Comparison of ENCODE assay signal across 18 cellular contexts in genomic region chr16:73063284-73063733, GRCh38. TPM values are rescaled to one million over a fixed set of nuclear protein-coding genes. Genes with fewer than 3 reads are reported as not detected.
DNase-seq lines count a peak whose midpoint lies in the region; ATAC-seq and TF ChIP-seq lines count a peak whose summit lies in the region.
"Had no signal": no experiment of that assay in that cellular context is flagged by ENCODE, and none has a peak within 500 bp of the region (broad histone marks: within the 10 kb centered on the region; RNA-seq: fewer than 3 reads in every experiment).

No MANE protein-coding gene starts in this region.

- DNase-seq in chondrocyte (ENCODE audit: low spot score) (no peak), lower lobe of right lung (no peak), foreskin melanocyte (no peak), hippocampal formation (lab: John Stamatoyannopoulos, UW) (no peak), T-helper 1 cell (no peak)
- DNase-seq: activated CD8-positive, alpha-beta T cell treated with anti-CD3 and anti-CD28 coated beads, Interleukin-2, amount 10 ng/mL, durations not matched to agents 7 days and 5 days; activated effector memory CD4-positive, alpha-beta T cell treated with anti-CD3 and anti-CD28 coated beads, Interleukin-2, amount 50 U/mL, for 16 hours; CD4-positive, alpha-beta T cell; NCI-H1048; NCI-H526 treated with DMSO at 0.1 percent for 48 hours; nucleus accumbens; RPMI8226 had no signal

- H3K27me3 ChIP-seq in lower lobe of right lung (ENCODE audit: low read depth) (peaks cover 64% of the 10 kb centered on the region), skeletal muscle satellite cell (ENCODE audit: control insufficient read depth, insufficient read depth, low read length) (no peaks in the 10 kb centered on the region)

- H3K4me1 ChIP-seq in ES-I3 (ENCODE audit: insufficient read depth, low read length) (peaks cover 46% of the 10 kb centered on the region), lower lobe of right lung (peaks cover 42% of the 10 kb centered on the region), skeletal muscle satellite cell (ENCODE audit: control insufficient read depth, insufficient read depth, low read length) (peaks cover 70% of the 10 kb centered on the region)

- H3K27me3 Mint-ChIP-seq in chondrocyte (ENCODE audit: low read depth), result no peaks in the 10 kb centered on the region

- H3K4me3 ChIP-seq in lower lobe of right lung (peak overlapping the region; percentile 42), skeletal muscle satellite cell (ENCODE audit: low read length) (no peak overlapping the region)

- H3K36me3 ChIP-seq in ES-I3 (ENCODE audit: insufficient read depth, low read length) (no peaks in the 10 kb centered on the region), lower lobe of right lung (no peaks in the 10 kb centered on the region), skeletal muscle satellite cell (ENCODE audit: insufficient read depth, low read length) (no peaks in the 10 kb centered on the region)

- ATAC-seq in lower lobe of right lung (no peak), esophagus mucosa (no peak)
- ATAC-seq: HCT116, left colon had no signal

- peak overlapping the region; percentile 100 for H3K27ac Mint-ChIP-seq in chondrocyte (ENCODE audit: unreplicated experiment)
- H3K27ac Mint-ChIP-seq: activated CD8-positive, alpha-beta T cell treated with anti-CD3 and anti-CD28 coated beads, Interleukin-2, amount 10 ng/mL, durations not matched to agents 7 days and 5 days; CD4-positive, alpha-beta T cell had no signal

- H3K4me1 Mint-ChIP-seq in chondrocyte (ENCODE audit: low read depth), result peaks cover 89% of the 10 kb centered on the region

- H3K4me2 ChIP-seq in skeletal muscle satellite cell (ENCODE audit: low read length), result peak overlapping the region; percentile 84

- peak overlapping the region; percentile 56 for H3K4me3 Mint-ChIP-seq in chondrocyte (ENCODE audit: unreplicated experiment)
- H3K4me3 Mint-ChIP-seq: activated CD8-positive, alpha-beta T cell treated with anti-CD3 and anti-CD28 coated beads, Interleukin-2, amount 10 ng/mL, durations not matched to agents 7 days and 5 days; CD4-positive, alpha-beta T cell; central memory CD8-positive, alpha-beta T cell had no signal

- H3K9me3 ChIP-seq in ES-I3 (ENCODE audit: control insufficient read depth, insufficient read depth, low read length), result no peaks in the 10 kb centered on the region
- H3K9me3 ChIP-seq in lower lobe of right lung, result no peaks in the 10 kb centered on the region
- H3K9me3 ChIP-seq in skeletal muscle satellite cell (replicated peaks; ENCODE audit: low read length), result no peaks in the 10 kb centered on the region

- H3K9ac ChIP-seq in ES-I3 (ENCODE audit: low read depth, low read length) (peak overlapping the region; percentile 2; the same call in 1 of the 2 replicates), skeletal muscle satellite cell (ENCODE audit: low read depth, low read length) (peak overlapping the region; percentile 85)

- H3K27ac ChIP-seq in lower lobe of right lung, result peak overlapping the region; percentile 53

- TF ChIP-seq CTCF in chondrocyte (IDR thresholded peaks at IDR 0.05) (no peak), lower lobe of right lung (IDR thresholded peaks at IDR 0.05) (no peak)

- H3K9me3 Mint-ChIP-seq in chondrocyte (ENCODE audit: low read depth), result no peaks in the 10 kb centered on the region
- H3K9me3 Mint-ChIP-seq: CD4-positive, alpha-beta T cell; central memory CD8-positive, alpha-beta T cell had no signal

- peaks cover 3% of the 10 kb centered on the region for H3K36me3 Mint-ChIP-seq in chondrocyte (ENCODE audit: low read depth)

- intact Hi-C loops in lower lobe of right lung (cut with DNase I), result no loop called here

RNA-seq across cellular contexts. Expression of gene ZFHX3, which starts 15.4 kb away (rescaled TPM):
- total RNA-seq in chondrocyte (74.4 to 91.0 TPM (median 86.8 TPM) in 3 replicates), lower lobe of right lung (29.3 TPM), esophagus mucosa (3.9 TPM)
- total RNA-seq in skeletal muscle satellite cell (2012; rRNA removed), result 5.1 and 8.3 TPM in 2 replicates
